8 cellular contexts compared by ENCODE assay signal in genomic region chr2:238108423-238109201, GRCh38. TPM values are rescaled to one million over a fixed set of nuclear protein-coding genes. Genes with fewer than 3 reads are reported as not detected.
DNase-seq lines count a peak whose midpoint lies in the region; ATAC-seq and TF ChIP-seq lines count a peak whose summit lies in the region.

No MANE protein-coding gene starts in this region.

- H3K27ac Mint-ChIP-seq in activated naive CD4-positive, alpha-beta T cell treated with anti-CD3 and anti-CD28 coated beads, Interleukin-2, amount 10 ng/mL, durations not matched to agents 7 days and 5 days: peak overlapping the region; percentile 7

- ATAC-seq in HG02981 (IDR thresholded peaks at IDR 0.05; ENCODE audit: unreplicated experiment): peak; percentile 57

- H3K27me3 Mint-ChIP-seq in activated naive CD4-positive, alpha-beta T cell treated with anti-CD3 and anti-CD28 coated beads, Interleukin-2, amount 10 ng/mL, durations not matched to agents 7 days and 5 days: peaks cover 4% of the 10 kb centered on the region

- H3K27ac ChIP-seq in SJCRH30 (no peak overlapping the region), sigmoid colon (no peak overlapping the region)

- H3K9me3 ChIP-seq in SJCRH30 (replicated peaks) (peaks cover 13% of the 10 kb centered on the region; the same call in 1 of the 2 replicates), sigmoid colon (no peaks in the 10 kb centered on the region)

- 44 to 56% methylated on average over 20 of the region's 20 CpGs for WGBS in sigmoid colon, 2 donors

- H3K36me3 ChIP-seq in SJCRH30 (no peaks in the 10 kb centered on the region), sigmoid colon (no peaks in the 10 kb centered on the region)

- no peak overlapping the region for H3K4me3 ChIP-seq in SJCRH30
- no peak overlapping the region for H3K4me3 ChIP-seq in sigmoid colon

- H3K27me3 ChIP-seq in SJCRH30 (peaks cover 4% of the 10 kb centered on the region; the same call in 1 of the 2 replicates), sigmoid colon (no peaks in the 10 kb centered on the region)

- H3K9me3 Mint-ChIP-seq in activated naive CD4-positive, alpha-beta T cell treated with anti-CD3 and anti-CD28 coated beads, Interleukin-2, amount 10 ng/mL, durations not matched to agents 7 days and 5 days: peaks cover 6% of the 10 kb centered on the region

- TF ChIP-seq POLR2A in sigmoid colon (IDR thresholded peaks at IDR 0.05): no peak

- no peak for TF ChIP-seq CTCF in sigmoid colon (IDR thresholded peaks at IDR 0.05)

- intact Hi-C loops in sigmoid colon (cut with DNase I): no loop called here

- peaks cover 22% of the 10 kb centered on the region for H3K4me1 Mint-ChIP-seq in activated naive CD4-positive, alpha-beta T cell treated with anti-CD3 and anti-CD28 coated beads, Interleukin-2, amount 10 ng/mL, durations not matched to agents 7 days and 5 days

- peaks cover 26% of the 10 kb centered on the region for H3K4me1 ChIP-seq in SJCRH30
- H3K4me1 ChIP-seq in sigmoid colon: peaks cover 0 to 7% (median 0%) of the 10 kb centered on the region in 4 donors

- no peaks in the 10 kb centered on the region for H3K36me3 Mint-ChIP-seq in activated naive CD4-positive, alpha-beta T cell treated with anti-CD3 and anti-CD28 coated beads, Interleukin-2, amount 10 ng/mL, durations not matched to agents 7 days and 5 days

- CTCF ChIA-PET in activated naive CD4-positive, alpha-beta T cell treated with anti-CD3 and anti-CD28 coated beads, Interleukin-2, amount 10 ng/mL, durations not matched to agents 7 days and 5 days (lab: Charles Lee): interaction anchor here (0.6 to 1.4 kb wide), 5 partner anchors 21 to 250 kb away, joined by 3 to 5 read pairs (median 3); partner anchors contain the start of gene ERFE

- TF ChIP-seq EP300 in sigmoid colon (IDR thresholded peaks at IDR 0.05): no peak

- H3K4me3 Mint-ChIP-seq in activated naive CD4-positive, alpha-beta T cell treated with anti-CD3 and anti-CD28 coated beads, Interleukin-2, amount 10 ng/mL, durations not matched to agents 7 days and 5 days: no peak overlapping the region

- DNase-seq in activated naive CD4-positive, alpha-beta T cell treated with anti-CD3 and anti-CD28 coated beads, Interleukin-2, amount 10 ng/mL, durations not matched to agents 7 days and 5 days: peak; percentile 65
- no peak for DNase-seq in activated naive CD4-positive, alpha-beta T cell (lab: John Stamatoyannopoulos, UW)
- peak; percentile 78 to 81 for DNase-seq in SJCRH30
- peak; percentile 61 for DNase-seq in sigmoid colon
- DNase-seq in HuH-7.5 (ENCODE audit: low spot score): no peak
- DNase-seq in KG1 (lab: John Stamatoyannopoulos, UW): no peak
- no peak for DNase-seq in superior temporal gyrus (ENCODE audit: extremely low spot score)

RNA-seq across cellular contexts. Expression of gene ESPNL, which starts 8.5 kb away (rescaled TPM):
- 2.6 and 3.1 TPM in 2 replicates for total RNA-seq in SJCRH30 (2014; rRNA removed; shearing (Covaris generic))
- 1 to 10 TPM in 1 of 4 donors, under 1 TPM in 2, not detected in 1; 0.36 to 2.0 (median 0.49) TPM for total RNA-seq in sigmoid colon
- polyA plus RNA-seq in sigmoid colon: under 1 TPM in 1 of 3 donors, not detected in 2; 0.67 TPM

RNA-seq across cellular contexts. Expression of gene KLHL30, which starts 29.9 kb away (rescaled TPM):
- total RNA-seq in SJCRH30 (2014; rRNA removed; shearing (Covaris generic)): 3.9 and 4.1 TPM in 2 replicates
- total RNA-seq in sigmoid colon: 1 to 10 TPM in 1 of 4 donors, under 1 TPM in 3; 0.49 to 3.6 (median 0.76) TPM
- under 1 TPM in 1 of 3 donors, not detected in 2; 0.19 TPM for polyA plus RNA-seq in sigmoid colon

RNA-seq across cellular contexts. Expression of gene SCLY, which starts 47.8 kb away (rescaled TPM):
- total RNA-seq in SJCRH30 (2014; rRNA removed; shearing (Covaris generic)): 35.9 and 36.7 TPM in 2 replicates
- 10 to 100 TPM; 10.3 to 14.4 (median 11.7) TPM for total RNA-seq in sigmoid colon
- 10 to 100 TPM in 2 of 3 donors, 1 to 10 TPM in 1; 5.4 to 19.5 (median 10.4) TPM for polyA plus RNA-seq in sigmoid colon

RNA-seq across cellular contexts. Expression of gene ERFE, which starts 50.2 kb away (rescaled TPM):
- 10.4 and 10.5 TPM in 2 replicates for total RNA-seq in SJCRH30 (2014; rRNA removed; shearing (Covaris generic))
- under 1 TPM in 2 of 4 donors, not detected in 2; 0.49 to 0.71 TPM for total RNA-seq in sigmoid colon
- under 1 TPM in 1 of 3 donors, not detected in 2; 0.42 TPM for polyA plus RNA-seq in sigmoid colon

Comparison
In these comparisons a context has a peak if more than half of its experiments do, and no peak if none do; other contexts are left out.
1. DNase-seq: peak in activated naive CD4-positive, alpha-beta T cell treated with anti-CD3 and anti-CD28 coated beads, Interleukin-2, amount 10 ng/mL, durations not matched to agents 7 days and 5 days (single experiment), SJCRH30 (2 of 2) and sigmoid colon (single experiment); none in activated naive CD4-positive, alpha-beta T cell (0 of 4), HuH-7.5 (single experiment), KG1 (single experiment) and superior temporal gyrus (single experiment).